Comparison of ENCODE assay signal across 18 cellular contexts in genomic region chr1:115647507-115647906, GRCh38. TPM values are rescaled to one million over a fixed set of nuclear protein-coding genes. Genes with fewer than 3 reads are reported as not detected.
DNase-seq lines count a peak whose midpoint lies in the region; ATAC-seq and TF ChIP-seq lines count a peak whose summit lies in the region.
"Had no signal": no experiment of that assay in that cellular context is flagged by ENCODE, and none has a peak within 500 bp of the region (broad histone marks: within the 10 kb centered on the region; RNA-seq: fewer than 3 reads in every experiment).

No MANE protein-coding gene starts in this region.

- no peak overlapping the region for H3K4me3 Mint-ChIP-seq in activated CD8-positive, alpha-beta T cell treated with anti-CD3 and anti-CD28 coated beads for 36 hours
- H3K4me3 Mint-ChIP-seq: CD14-positive monocyte, type B pancreatic cell had no signal

- no peak overlapping the region for H3K4me2 ChIP-seq in PC-9

- H3K27ac ChIP-seq in mucosa of rectum (ENCODE audit: low read depth in 2 of 2, low read length in 2 of 2) (peak overlapping the region; percentile 11 to 49), Peyer's patch (no peak overlapping the region), PC-9 (no peak overlapping the region)
- H3K27ac ChIP-seq: gastroesophageal sphincter, RWPE1 had no signal

- H3K27me3 ChIP-seq in mucosa of rectum (ENCODE audit: control insufficient read depth in 2 of 2, insufficient read depth in 2 of 2, low read length in 2 of 2) (no peaks in the 10 kb centered on the region), Peyer's patch (no peaks in the 10 kb centered on the region), PC-9 (ENCODE audit: insufficient read depth, low read depth) (no peaks in the 10 kb centered on the region)
- H3K27me3 ChIP-seq: gastroesophageal sphincter, sigmoid colon had no signal

- H3K4me1 ChIP-seq in mucosa of rectum (ENCODE audit: control insufficient read depth in 2 of 2, insufficient read depth in 2 of 2, low read length in 2 of 2) (peaks cover 38 to 56% of the 10 kb centered on the region in 2 donors), Peyer's patch (peaks cover 0 to 78% (median 0%) of the 10 kb centered on the region in 4 donors), PC-9 (replicated peaks; ENCODE audit: insufficient read depth) (peaks cover 33% of the 10 kb centered on the region)

- peaks cover 12% of the 10 kb centered on the region for H3F3A ChIP-seq in PC-9 (ENCODE audit: insufficient read depth, low read depth)

- peak; percentile 87 for ATAC-seq in activated CD8-positive, alpha-beta T cell treated with anti-CD3 and anti-CD28 coated beads for 36 hours
- ATAC-seq in GM18517 (IDR thresholded peaks at IDR 0.05; ENCODE audit: unreplicated experiment), result no peak
- ATAC-seq: gastroesophageal sphincter had no signal

- POLR2A ChIA-PET in activated CD8-positive, alpha-beta T cell treated with anti-CD3 and anti-CD28 coated beads for 36 hours (lab: Charles Lee), result no interaction called here
- POLR2A ChIA-PET in PC-9 (lab: Charles Lee; ENCODE audit: unreplicated experiment), result no interaction called here

- TF ChIP-seq POLR2A in Peyer's patch (IDR thresholded peaks at IDR 0.05), result no peak

- H3K27me3 Mint-ChIP-seq in activated CD8-positive, alpha-beta T cell treated with anti-CD3 and anti-CD28 coated beads for 36 hours, result peaks cover 14% of the 10 kb centered on the region
- H3K27me3 Mint-ChIP-seq: type B pancreatic cell had no signal

- DNase-seq in activated CD4-positive, alpha-beta T cell treated with anti-CD3 and anti-CD28 coated beads for 48 hours, result peak; percentile 34
- DNase-seq in activated CD4-positive, alpha-beta T cell treated with anti-CD3 and anti-CD28 coated beads, Interleukin-2, amount 50 U/mL, for 48 hours, result no peak
- peak; percentile 26 for DNase-seq in GM13977 (ENCODE audit: low spot score)
- DNase-seq in activated CD8-positive, alpha-beta T cell treated with anti-CD3 and anti-CD28 coated beads for 36 hours, result peak; percentile 64
- DNase-seq in Peyer's patch, result no peak
- DNase-seq in PC-9, result no peak
- DNase-seq: activated CD4-positive, CD25-positive, alpha-beta regulatory T cell treated with anti-CD3 and anti-CD28 coated beads, Interleukin-2, amount 50 U/mL, for 72 hours; cortex of kidney; DMS79; left ventricle myocardium superior; NCI-H1436; sigmoid colon had no signal

- H3K36me3 ChIP-seq in mucosa of rectum (ENCODE audit: control insufficient read depth in 2 of 2, insufficient read depth in 2 of 2, low read length in 2 of 2) (peaks cover 6 to 7% of the 10 kb centered on the region in 2 donors), Peyer's patch (peaks cover 0 to 9% (median 0%) of the 10 kb centered on the region in 3 donors), PC-9 (ENCODE audit: low read depth) (peaks cover 30% of the 10 kb centered on the region)

- no peaks in the 10 kb centered on the region for H3K9me2 ChIP-seq in PC-9 (ENCODE audit: insufficient read depth)

- no peak overlapping the region for H3K4me3 ChIP-seq in mucosa of rectum (ENCODE audit: low read length in 2 of 2)
- H3K4me3 ChIP-seq in Peyer's patch, result no peak overlapping the region
- H3K4me3 ChIP-seq in PC-9, result no peak overlapping the region
- H3K4me3 ChIP-seq: gastroesophageal sphincter, sigmoid colon had no signal

- H3K79me2 ChIP-seq in PC-9 (ENCODE audit: low read depth), result peaks cover 97% of the 10 kb centered on the region

- in situ Hi-C loops in GM13977 (cut with MboI; ENCODE audit: low pct_unique_long_range_greater_than_20kb, low sequenced_read_pairs, unreplicated experiment), result no loop called here

- H3K9ac ChIP-seq in mucosa of rectum (ENCODE audit: low read depth in 1 of 2, low read length in 2 of 2), result no peak overlapping the region

- H3K4me1 Mint-ChIP-seq in activated CD8-positive, alpha-beta T cell treated with anti-CD3 and anti-CD28 coated beads for 36 hours (ENCODE audit: low read depth), result peaks cover 6% of the 10 kb centered on the region

- H4K20me1 ChIP-seq in PC-9 (ENCODE audit: insufficient read depth), result peaks cover 5% of the 10 kb centered on the region; the same call in 1 of the 2 replicates

- no peak overlapping the region for H2AFZ ChIP-seq in PC-9

- TF ChIP-seq CTCF in GM13977 (IDR thresholded peaks at IDR 0.05; ENCODE audit: extremely low read depth, insufficient read depth, missing control alignments) (no peak), Peyer's patch (IDR thresholded peaks at IDR 0.05) (no peak), PC-9 (conservative IDR thresholded peaks at IDR 0.05) (no peak)
- TF ChIP-seq CTCF in activated CD8-positive, alpha-beta T cell treated with anti-CD3 and anti-CD28 coated beads for 36 hours (IDR thresholded peaks at IDR 0.05), result no peak

- CTCF ChIA-PET in activated CD8-positive, alpha-beta T cell treated with anti-CD3 and anti-CD28 coated beads for 36 hours (lab: Charles Lee), result no interaction called here
- CTCF ChIA-PET in PC-9 (lab: Charles Lee), result interaction anchor here (1.2 kb wide), 1 partner anchor 59 kb away, joined by 8 read pairs; no protein-coding TSS in a partner anchor

- no peaks in the 10 kb centered on the region for H3K9me3 Mint-ChIP-seq in activated CD8-positive, alpha-beta T cell treated with anti-CD3 and anti-CD28 coated beads for 36 hours
- H3K9me3 Mint-ChIP-seq: CD14-positive monocyte, type B pancreatic cell had no signal

- no peak overlapping the region for H3K27ac Mint-ChIP-seq in activated CD8-positive, alpha-beta T cell treated with anti-CD3 and anti-CD28 coated beads for 36 hours
- H3K27ac Mint-ChIP-seq: CD14-positive monocyte, type B pancreatic cell had no signal

- no peaks in the 10 kb centered on the region for H3K9me3 ChIP-seq in mucosa of rectum (ENCODE audit: control insufficient read depth in 2 of 2, low read length in 2 of 2)
- no peaks in the 10 kb centered on the region for H3K9me3 ChIP-seq in Peyer's patch
- H3K9me3 ChIP-seq in PC-9 (ENCODE audit: insufficient read depth, low read depth), result no peaks in the 10 kb centered on the region
- H3K9me3 ChIP-seq: gastroesophageal sphincter, sigmoid colon had no signal

- no TSS peak for BruUV-seq in PC-9 (replicated peaks; lab: Mats Ljungman, UMichigan)

- peaks cover 2% of the 10 kb centered on the region for H3K36me3 Mint-ChIP-seq in activated CD8-positive, alpha-beta T cell treated with anti-CD3 and anti-CD28 coated beads for 36 hours (ENCODE audit: low read depth)

- intact Hi-C loops in activated CD8-positive, alpha-beta T cell treated with anti-CD3 and anti-CD28 coated beads for 36 hours (cut with micrococcal nuclease), result no loop called here
- intact Hi-C loops in PC-9 (cut with micrococcal nuclease; ENCODE audit: unreplicated experiment), result no loop called here

RNA-seq across cellular contexts. Expression of gene VANGL1, which starts 5.7 kb away (rescaled TPM):
- 1 to 10 TPM; 1.9 to 2.7 TPM for total RNA-seq in activated CD8-positive, alpha-beta T cell treated with anti-CD3 and anti-CD28 coated beads for 36 hours
- total RNA-seq in Peyer's patch (10 to 100 TPM in 1 of 4 donors, 1 to 10 TPM in 3; 6.2 to 10.7 (median 7.3) TPM), PC-9 (2021) (33.4 and 43.0 TPM in 2 replicates)

Comparison
In these comparisons a context has a peak if more than half of its experiments do, and no peak if none do; other contexts are left out.
1. DNase-seq: peak in activated CD4-positive, alpha-beta T cell treated with anti-CD3 and anti-CD28 coated beads for 48 hours (single experiment), GM13977 (single experiment) and activated CD8-positive, alpha-beta T cell treated with anti-CD3 and anti-CD28 coated beads for 36 hours (single experiment); none in activated CD4-positive, alpha-beta T cell treated with anti-CD3 and anti-CD28 coated beads, Interleukin-2, amount 50 U/mL, for 48 hours (0 of 2), Peyer's patch (0 of 3) and PC-9 (0 of 2).
2. H3K27ac ChIP-seq: peak in mucosa of rectum (2 of 2); none in Peyer's patch (0 of 4) and PC-9 (single experiment).